13 cellular contexts compared by ENCODE assay signal in genomic region chr16:4360538-4361021, GRCh38. TPM values are rescaled to one million over a fixed set of nuclear protein-coding genes. Genes with fewer than 3 reads are reported as not detected.
DNase-seq lines count a peak whose midpoint lies in the region; ATAC-seq, FAIRE-seq and TF ChIP-seq lines count a peak whose summit lies in the region.
"Had no signal": no experiment of that assay in that cellular context is flagged by ENCODE, and none has a peak within 500 bp of the region (broad histone marks: within the 10 kb centered on the region; RNA-seq: fewer than 3 reads in every experiment).

No MANE protein-coding gene starts in this region.

- FAIRE-seq in HTR-8/SVneo (lab: Jason Lieb, UNC), result no peak
- FAIRE-seq: astrocyte had no signal

- intact Hi-C loops in naive thymus-derived CD4-positive, alpha-beta T cell (cut with micrococcal nuclease), result no loop called here

- H3K9me3 Mint-ChIP-seq in activated T-helper 17 cell treated with anti-CD3 and anti-CD28 coated beads, Interleukin-2, amount 50 U/mL, for 72 hours, result no peaks in the 10 kb centered on the region
- H3K9me3 Mint-ChIP-seq in naive thymus-derived CD4-positive, alpha-beta T cell, result no peaks in the 10 kb centered on the region
- H3K9me3 Mint-ChIP-seq: HFFc6 had no signal

- no peaks in the 10 kb centered on the region for H3K4me1 ChIP-seq in naive thymus-derived CD4-positive, alpha-beta T cell (ENCODE audit: control insufficient read depth in 2 of 2, insufficient read depth in 2 of 2, low read length in 2 of 2)

- H3K4me3 ChIP-seq in NB4 (ENCODE audit: low read depth, low read length), result no peak overlapping the region
- no peak overlapping the region for H3K4me3 ChIP-seq in naive thymus-derived CD4-positive, alpha-beta T cell (ENCODE audit: low read length)
- H3K4me3 ChIP-seq: right atrium auricular region, tibial nerve had no signal

- no peak overlapping the region for H3K4me3 Mint-ChIP-seq in activated T-helper 17 cell treated with anti-CD3 and anti-CD28 coated beads, Interleukin-2, amount 50 U/mL, for 72 hours
- H3K4me3 Mint-ChIP-seq in naive thymus-derived CD4-positive, alpha-beta T cell, result no peak overlapping the region
- H3K4me3 Mint-ChIP-seq: HFFc6 had no signal

- H3K27ac ChIP-seq in naive thymus-derived CD4-positive, alpha-beta T cell (ENCODE audit: low read depth, low read length), result no peak overlapping the region
- H3K27ac ChIP-seq: right atrium auricular region, tibial nerve had no signal

- H3K36me3 ChIP-seq in naive thymus-derived CD4-positive, alpha-beta T cell (ENCODE audit: control insufficient read depth in 2 of 3, insufficient read depth in 3 of 3, low read length in 3 of 3), result peaks cover 4 to 89% (median 12%) of the 10 kb centered on the region in 3 experiments

- POLR2A ChIA-PET in naive thymus-derived CD4-positive, alpha-beta T cell (lab: Charles Lee), result no interaction called here

- ATAC-seq in activated T-helper 17 cell treated with anti-CD3 and anti-CD28 coated beads, Interleukin-2, amount 50 U/mL, for 72 hours (replicated peaks), result peak; percentile 49
- ATAC-seq in naive thymus-derived CD4-positive, alpha-beta T cell, result peak; percentile 24

- TF ChIP-seq CTCF in NB4 (IDR thresholded peaks at IDR 0.05; ENCODE audit: low read depth, low read length) (no peak), GM20000 (IDR thresholded peaks at IDR 0.05; ENCODE audit: extremely low read depth, missing control alignments) (no peak)

- no peaks in the 10 kb centered on the region for H3K4me1 Mint-ChIP-seq in activated T-helper 17 cell treated with anti-CD3 and anti-CD28 coated beads, Interleukin-2, amount 50 U/mL, for 72 hours
- peaks cover 0 to 8% (median 0%) of the 10 kb centered on the region in 7 donors for H3K4me1 Mint-ChIP-seq in naive thymus-derived CD4-positive, alpha-beta T cell

- no peaks in the 10 kb centered on the region for H3K27me3 ChIP-seq in naive thymus-derived CD4-positive, alpha-beta T cell (ENCODE audit: control insufficient read depth in 2 of 2, insufficient read depth in 2 of 2, low read length in 2 of 2)
- H3K27me3 ChIP-seq: right atrium auricular region, tibial nerve had no signal

- DNase-seq in NOMO-1 treated with DMSO at 0.1 percent for 48 hours (lab: John Stamatoyannopoulos, UW; ENCODE audit: unreplicated experiment), result peak; percentile 12
- DNase-seq in NOMO-1 treated with dmso at 0.1 percent for 144 hours (lab: John Stamatoyannopoulos, UW; ENCODE audit: unreplicated experiment), result no peak
- peak; percentile 34 for DNase-seq in NB4 (ENCODE audit: low read depth)
- no peak for DNase-seq in naive thymus-derived CD4-positive, alpha-beta T cell
- DNase-seq in HTR-8/SVneo (ENCODE audit: insufficient read length, low spot score), result no peak
- DNase-seq in effector CD4-positive, alpha-beta T cell, result no peak
- no peak for DNase-seq in GM20000 (ENCODE audit: low spot score)
- DNase-seq: activated CD8-positive, alpha-beta memory T cell treated with anti-CD3 and anti-CD28 coated beads, Interleukin-2, amount 50 U/mL, for 48 hours; HFFc6 had no signal

- no peak for TF ChIP-seq POLR2A in NB4 (IDR thresholded peaks at IDR 0.05; ENCODE audit: extremely low read depth, insufficient read length)

- CTCF ChIA-PET in naive thymus-derived CD4-positive, alpha-beta T cell (lab: Charles Lee), result no interaction called here

- H3K27me3 Mint-ChIP-seq in activated T-helper 17 cell treated with anti-CD3 and anti-CD28 coated beads, Interleukin-2, amount 50 U/mL, for 72 hours, result no peaks in the 10 kb centered on the region
- H3K27me3 Mint-ChIP-seq in naive thymus-derived CD4-positive, alpha-beta T cell, result no peaks in the 10 kb centered on the region

- no peaks in the 10 kb centered on the region for H3K9me3 ChIP-seq in naive thymus-derived CD4-positive, alpha-beta T cell (ENCODE audit: control insufficient read depth in 2 of 3, low read length in 3 of 3)
- H3K9me3 ChIP-seq: right atrium auricular region, tibial nerve had no signal

- H3K27ac Mint-ChIP-seq in activated T-helper 17 cell treated with anti-CD3 and anti-CD28 coated beads, Interleukin-2, amount 50 U/mL, for 72 hours, result no peak overlapping the region
- H3K27ac Mint-ChIP-seq in naive thymus-derived CD4-positive, alpha-beta T cell, result peak overlapping the region in 2 of 9 donors; percentile 36 to 56
- H3K27ac Mint-ChIP-seq: HFFc6 had no signal

- H3K36me3 Mint-ChIP-seq in activated T-helper 17 cell treated with anti-CD3 and anti-CD28 coated beads, Interleukin-2, amount 50 U/mL, for 72 hours (ENCODE audit: low read depth), result peaks cover 61% of the 10 kb centered on the region
- H3K36me3 Mint-ChIP-seq in naive thymus-derived CD4-positive, alpha-beta T cell, result peaks cover 3 to 13% (median 7%) of the 10 kb centered on the region in 5 donors

RNA-seq across cellular contexts. Expression of gene PAM16, which starts 9.5 kb away (rescaled TPM):
- total RNA-seq in activated T-helper 17 cell treated with anti-CD3 and anti-CD28 coated beads, Interleukin-2, amount 50 U/mL, for 72 hours, result 10 to 100 TPM; 40.4 to 74.7 TPM
- total RNA-seq in naive thymus-derived CD4-positive, alpha-beta T cell, result 10 to 100 TPM; 34.1 to 46.2 (median 45.0) TPM
- polyA plus RNA-seq in naive thymus-derived CD4-positive, alpha-beta T cell, result 10 to 100 TPM; 34.6 to 45.8 TPM

RNA-seq across cellular contexts. Expression of gene VASN, which starts 11.1 kb away (rescaled TPM):
- total RNA-seq in activated T-helper 17 cell treated with anti-CD3 and anti-CD28 coated beads, Interleukin-2, amount 50 U/mL, for 72 hours, result under 1 TPM; 0.11 to 0.29 TPM
- total RNA-seq in naive thymus-derived CD4-positive, alpha-beta T cell, result 1 to 10 TPM in 1 of 5 experiments, under 1 TPM in 3, not detected in 1; 0.24 to 1.3 (median 0.45) TPM
- under 1 TPM; 0.13 to 0.18 TPM for polyA plus RNA-seq in naive thymus-derived CD4-positive, alpha-beta T cell

RNA-seq across cellular contexts. Expression of gene GLIS2, which starts 44.7 kb away (rescaled TPM):
- 1 to 10 TPM in 1 of 2 donors, under 1 TPM in 1; 0.37 to 1.6 TPM for total RNA-seq in activated T-helper 17 cell treated with anti-CD3 and anti-CD28 coated beads, Interleukin-2, amount 50 U/mL, for 72 hours
- under 1 TPM in 1 of 5 experiments, not detected in 4; 0.53 TPM for total RNA-seq in naive thymus-derived CD4-positive, alpha-beta T cell
- polyA plus RNA-seq in naive thymus-derived CD4-positive, alpha-beta T cell, result not detected

RNA-seq across cellular contexts. Expression of gene CORO7, which starts 55.8 kb away (rescaled TPM):
- total RNA-seq in activated T-helper 17 cell treated with anti-CD3 and anti-CD28 coated beads, Interleukin-2, amount 50 U/mL, for 72 hours, result 100 to 1,000 TPM in 1 of 2 donors, 10 to 100 TPM in 1; 82.6 to 114 TPM
- total RNA-seq in naive thymus-derived CD4-positive, alpha-beta T cell, result 100 to 1,000 TPM; 114 to 572 (median 165) TPM
- 10 to 100 TPM; 29.6 to 62.5 TPM for polyA plus RNA-seq in naive thymus-derived CD4-positive, alpha-beta T cell

Comparison
In these comparisons a context has a peak if more than half of its experiments do, and no peak if none do; other contexts are left out.
1. DNase-seq: peak in NOMO-1 treated with DMSO at 0.1 percent for 48 hours (single experiment) and NB4 (single experiment); none in NOMO-1 treated with dmso at 0.1 percent for 144 hours (single experiment), naive thymus-derived CD4-positive, alpha-beta T cell (0 of 9), HTR-8/SVneo (single experiment), effector CD4-positive, alpha-beta T cell (single experiment) and GM20000 (single experiment).